Comparison of ENCODE assay signal across 28 cellular contexts in the genomic region with DNA sequence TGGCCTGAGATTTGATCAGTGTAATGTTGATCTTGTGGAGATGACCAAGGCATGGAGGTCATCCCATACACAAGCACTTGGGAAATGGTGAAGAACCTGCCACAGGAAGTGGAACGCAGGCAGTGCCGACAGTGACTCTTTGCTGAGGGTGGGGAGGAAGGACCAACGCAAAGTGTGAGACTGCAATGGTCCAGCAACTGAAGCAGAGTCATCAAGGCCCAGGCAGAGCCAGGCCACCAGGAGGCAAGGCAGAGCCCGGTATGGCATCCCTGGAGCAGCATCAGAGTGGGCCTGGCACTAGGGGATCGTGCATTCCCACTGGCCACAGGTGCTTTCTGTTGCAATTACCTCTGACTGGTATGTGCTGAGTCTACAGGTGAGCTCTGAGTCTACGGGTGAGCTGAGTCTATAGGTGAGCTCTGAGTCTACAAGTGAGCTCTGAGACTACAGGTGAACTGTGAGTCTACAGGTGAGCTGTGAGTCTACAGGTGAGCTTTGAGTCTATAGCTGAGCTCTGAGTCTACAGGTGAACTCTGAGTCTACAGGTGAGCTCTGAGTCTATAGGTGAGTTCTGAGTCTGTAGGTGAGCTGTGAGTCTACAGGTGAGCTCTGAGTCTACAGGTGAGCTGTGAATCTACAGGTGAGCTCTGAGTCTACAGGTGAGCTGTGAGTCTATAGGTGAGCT.
"Had no signal": no experiment of that assay in that cellular context is flagged by ENCODE, and none has a peak within 500 bp of the region (broad histone marks: within the 10 kb centered on the region; RNA-seq: fewer than 3 reads in every experiment).

No MANE protein-coding gene starts in this region.

- H3K4me1 ChIP-seq: gastrocnemius medialis, parathyroid adenoma, psoas muscle, upper lobe of right lung had no signal

- H3K36me3 ChIP-seq: ascending aorta, esophagus squamous epithelium, gastrocnemius medialis, sigmoid colon, upper lobe of right lung had no signal

- H3K36me3 Mint-ChIP-seq: activated naive CD4-positive, alpha-beta T cell treated with anti-CD3 and anti-CD28 coated beads, Interleukin-2, amount 10 ng/mL, durations not matched to agents 7 days and 5 days; activated naive CD8-positive, alpha-beta T cell treated with anti-CD3 and anti-CD28 coated beads, Interleukin-2, amount 10 ng/mL, durations not matched to agents 7 days and 5 days; brain; naive B cell; stimulated activated memory B cell treated with anti-CD40 and anti-IgM and Interleukin-4, amounts not matched to agents 10 μg/mL and 1 μg/mL and 100 μg/mL, for 72 hours had no signal

- DNase-seq: activated CD4-positive, alpha-beta T cell treated with anti-CD3 and anti-CD28 coated beads for 1 hour; activated CD8-positive, alpha-beta memory T cell treated with anti-CD3 and anti-CD28 coated beads, Interleukin-2, amount 50 U/mL, for 48 hours; activated gamma-delta T cell; activated naive CD8-positive, alpha-beta T cell treated with anti-CD3 and anti-CD28 coated beads, Interleukin-2, amount 10 ng/mL, durations not matched to agents 7 days and 5 days; activated T-cell treated with anti-CD3 and anti-CD28 coated beads, Interleukin-2, amount 50 U/mL, for 24 hours; esophagus squamous epithelium; gastrocnemius medialis; glutamatergic neuron; left cardiac atrium; left ventricle myocardium superior; naive B cell; nephron progenitor cell; psoas muscle; sigmoid colon; small intestine; stimulated activated naive CD8-positive, alpha-beta T cell treated with anti-CD3 and anti-CD28 coated beads, Interleukin-15, amount 100 ng/mL, for 72 hours; substantia nigra; T1000; upper lobe of right lung had no signal

- ATAC-seq: gastrocnemius medialis; left cardiac atrium; left ventricle myocardium superior; stimulated activated memory B cell treated with anti-CD40 and anti-IgM and Interleukin-4, amounts not matched to agents 10 μg/mL and 1 μg/mL and 100 μg/mL, for 72 hours; stimulated activated naive CD8-positive, alpha-beta T cell treated with anti-CD3 and anti-CD28 coated beads, Interleukin-15, amount 100 ng/mL, for 72 hours; upper lobe of right lung had no signal

- H3K9me3 Mint-ChIP-seq: activated CD4-positive, alpha-beta memory T cell treated with anti-CD3 and anti-CD28 coated beads, Interleukin-2, amount 10 ng/mL, durations not matched to agents 7 days and 5 days; activated CD4-positive, alpha-beta T cell treated with anti-CD3 and anti-CD28 coated beads, Interleukin-2, amount 10 ng/mL, durations not matched to agents 7 days and 5 days; activated T-cell treated with anti-CD3 and anti-CD28 coated beads, Interleukin-2, amount 50 U/mL, for 24 hours; nephron progenitor cell; stimulated activated memory B cell treated with anti-CD40 and anti-IgM and Interleukin-4, amounts not matched to agents 10 μg/mL and 1 μg/mL and 100 μg/mL, for 72 hours; stimulated activated naive CD8-positive, alpha-beta T cell treated with anti-CD3 and anti-CD28 coated beads, Interleukin-15, amount 100 ng/mL, for 72 hours; T-helper 1 cell treated with Interleukin-12 subunit alpha and Interleukin-12 subunit beta and Interleukin-4 antibody, amounts not matched to agents 30 μg/mL and 1 μg/mL, for 36 hours had no signal

- H3K9ac ChIP-seq: parathyroid adenoma had no signal

- H3K27me3 ChIP-seq: ascending aorta, esophagus squamous epithelium, gastrocnemius medialis, hepatocyte, sigmoid colon, upper lobe of right lung had no signal

- H3K4me3 Mint-ChIP-seq: brain; nephron progenitor cell; stimulated activated memory B cell treated with anti-CD40 and anti-IgM and Interleukin-4, amounts not matched to agents 10 μg/mL and 1 μg/mL and 100 μg/mL, for 72 hours had no signal

- H2AFZ ChIP-seq: hepatocyte had no signal

- H3K27ac Mint-ChIP-seq: activated CD4-positive, alpha-beta memory T cell treated with anti-CD3 and anti-CD28 coated beads, Interleukin-2, amount 10 ng/mL, durations not matched to agents 7 days and 5 days; activated CD4-positive, alpha-beta T cell treated with anti-CD3 and anti-CD28 coated beads, Interleukin-2, amount 10 ng/mL, durations not matched to agents 7 days and 5 days; activated naive CD4-positive, alpha-beta T cell treated with anti-CD3 and anti-CD28 coated beads, Interleukin-2, amount 10 ng/mL, durations not matched to agents 7 days and 5 days; activated naive CD8-positive, alpha-beta T cell treated with anti-CD3 and anti-CD28 coated beads, Interleukin-2, amount 10 ng/mL, durations not matched to agents 7 days and 5 days; activated T-cell treated with anti-CD3 and anti-CD28 coated beads, Interleukin-2, amount 50 U/mL, for 24 hours; brain; nephron progenitor cell; stimulated activated naive CD8-positive, alpha-beta T cell treated with anti-CD3 and anti-CD28 coated beads, Interleukin-15, amount 100 ng/mL, for 72 hours had no signal

- H3K4me2 ChIP-seq: hepatocyte had no signal

- H3K4me3 ChIP-seq: esophagus squamous epithelium, hepatocyte had no signal

- H3K9me3 ChIP-seq: ascending aorta, esophagus squamous epithelium, gastrocnemius medialis, psoas muscle, sigmoid colon, upper lobe of right lung had no signal

- H3K27ac ChIP-seq: ascending aorta, esophagus squamous epithelium, gastrocnemius medialis, hepatocyte, parathyroid adenoma, psoas muscle, upper lobe of right lung had no signal

- H3K79me2 ChIP-seq: hepatocyte, parathyroid adenoma had no signal

- H3K27me3 Mint-ChIP-seq: brain; stimulated activated memory B cell treated with anti-CD40 and anti-IgM and Interleukin-4, amounts not matched to agents 10 μg/mL and 1 μg/mL and 100 μg/mL, for 72 hours had no signal
